2 cellular contexts compared by ENCODE assay signal in the genomic region with DNA sequence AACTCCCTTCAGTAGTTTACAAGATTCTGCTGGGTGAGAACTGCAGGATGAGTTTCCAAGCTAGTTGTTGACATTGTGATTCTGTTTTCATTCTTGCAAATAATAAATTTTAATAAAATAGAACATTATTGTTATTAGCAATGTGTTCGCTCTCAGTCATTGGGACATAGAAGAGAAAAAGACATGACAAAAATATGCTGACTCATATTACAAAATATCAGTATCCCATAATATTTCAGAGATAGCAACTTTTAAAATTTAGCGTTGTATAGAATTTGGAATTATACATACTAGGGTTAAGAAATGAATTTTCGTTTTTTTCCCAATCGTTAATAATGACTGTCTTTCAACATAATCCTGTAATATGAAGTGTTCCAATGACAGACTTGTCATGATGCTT.
TF ChIP-seq lines count a peak whose summit lies in the region.

No MANE protein-coding gene starts in this region.

TF ChIP-seq in A549, 52 proteins besides CTCF, POLR2A, EP300 and RAD21:
- peak; percentile 56 for TF ChIP-seq MAFK (IDR thresholded peaks at IDR 0.05; ENCODE audit: partially characterized antibody)
- no peak for TF ChIP-seq HMGXB4 (CRISPR knock-in tag; IDR thresholded peaks at IDR 0.05; ENCODE audit: borderline replicate concordance)

TF ChIP-seq in IMR-90, 13 proteins besides CTCF, POLR2A, EP300 and RAD21 (continued from another document):
- TF ChIP-seq MAZ (IDR thresholded peaks at IDR 0.05; ENCODE audit: borderline replicate concordance, low read depth, low read length) (no peak), MAFK (IDR thresholded peaks at IDR 0.05; ENCODE audit: low read depth, low read length) (peak; percentile 63)
